ENCODE assay signal across 16 cellular contexts in the genomic region with DNA sequence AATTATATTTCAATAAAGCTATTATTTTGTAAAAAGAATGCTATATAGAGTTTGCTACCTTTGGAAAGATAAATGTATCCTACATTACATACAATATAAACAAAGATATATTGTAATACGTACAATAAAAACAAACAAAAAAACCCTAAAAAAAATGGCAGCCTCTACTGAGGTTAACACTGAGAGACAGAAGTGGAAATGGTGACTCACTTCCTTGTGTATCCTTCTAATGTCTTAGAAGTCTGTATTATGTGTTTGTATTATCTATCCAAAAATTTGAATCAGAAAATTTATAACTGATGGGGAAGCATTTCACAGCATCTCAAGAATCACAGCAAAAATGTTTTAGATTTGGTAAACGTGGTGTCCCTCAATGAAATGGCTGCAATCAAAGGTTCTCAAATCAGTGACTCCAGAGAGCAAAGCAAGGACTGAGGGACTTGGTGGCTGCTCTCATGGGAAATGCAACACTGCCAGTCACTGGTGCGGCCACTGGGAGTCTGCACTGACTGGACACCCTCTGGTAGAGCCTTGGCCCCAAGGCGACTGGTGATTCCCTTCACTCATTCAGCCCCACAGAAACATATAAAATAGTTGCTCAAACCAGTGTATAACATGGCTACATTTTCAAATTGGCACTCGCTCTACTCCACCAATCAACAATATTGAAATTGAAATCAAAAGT. TPM values are rescaled to one million over a fixed set of nuclear protein-coding genes. Genes with fewer than 3 reads are reported as not detected.
DNase-seq lines count a peak whose midpoint lies in the region; FAIRE-seq and TF ChIP-seq lines count a peak whose summit lies in the region.
"Had no signal": no experiment of that assay in that cellular context is flagged by ENCODE, and none has a peak within 500 bp of the region (broad histone marks: within the 10 kb centered on the region; RNA-seq: fewer than 3 reads in every experiment).

No MANE protein-coding gene starts in this region.

- dilution Hi-C loops in keratinocyte (cut with MboI; ENCODE audit: extremely low pct_ligation_motif_present, low sequenced_read_pairs) = no loop called here

- DNase-seq in LHCN-M2 (ENCODE audit: low read depth) = peak; percentile 38
- no peak for DNase-seq in chondrocyte (ENCODE audit: low spot score)
- no peak for DNase-seq in keratinocyte (ENCODE audit: low read depth, low spot score)
- DNase-seq in glomerular visceral epithelial cell (ENCODE audit: extremely low spot score) = no peak
- no peak for DNase-seq in MG63
- no peak for DNase-seq in NCI-H446 treated with DMSO at 0.1 percent for 48 hours (lab: John Stamatoyannopoulos, UW)
- DNase-seq in NCI-H2227 (lab: John Stamatoyannopoulos, UW; ENCODE audit: unreplicated experiment) = no peak
- DNase-seq: activated CD4-positive, alpha-beta T cell treated with anti-CD3 and anti-CD28 coated beads, Interleukin-2, amount 50 U/mL, for 4 hours; activated gamma-delta T cell; foreskin keratinocyte; NCI-H1694; posterior cingulate gyrus; T-cell had no signal

- no peaks in the 10 kb centered on the region for H3K27me3 ChIP-seq in keratinocyte (ENCODE audit: control insufficient read depth, extremely low read depth, insufficient read depth, low read length)
- no peaks in the 10 kb centered on the region for H3K27me3 ChIP-seq in skeletal muscle tissue (ENCODE audit: control insufficient read depth in 3 of 3, insufficient read depth in 3 of 3, low read length in 3 of 3)
- no peaks in the 10 kb centered on the region for H3K27me3 ChIP-seq in MG63
- H3K27me3 ChIP-seq: foreskin keratinocyte had no signal

- H3K27me3 Mint-ChIP-seq in chondrocyte (ENCODE audit: low read depth) = no peaks in the 10 kb centered on the region
- H3K27me3 Mint-ChIP-seq: T-cell had no signal

- peaks cover 3% of the 10 kb centered on the region for H3K36me3 Mint-ChIP-seq in chondrocyte (ENCODE audit: low read depth)

- H3K36me3 ChIP-seq in keratinocyte (ENCODE audit: control insufficient read depth in 2 of 2, extremely low read depth in 1 of 2, insufficient read depth in 2 of 2, low read length in 2 of 2) = peaks cover 7 to 10% of the 10 kb centered on the region in 2 experiments
- peaks cover 0 to 5% (median 5%) of the 10 kb centered on the region in 3 donors for H3K36me3 ChIP-seq in skeletal muscle tissue (ENCODE audit: control insufficient read depth in 3 of 3, insufficient read depth in 3 of 3, low read length in 3 of 3)
- H3K36me3 ChIP-seq in MG63 = peaks cover 4% of the 10 kb centered on the region; the same call in 1 of the 2 replicates

- peaks cover 9% of the 10 kb centered on the region for H3K9me3 Mint-ChIP-seq in chondrocyte (ENCODE audit: low read depth)
- H3K9me3 Mint-ChIP-seq: T-cell had no signal

- no peaks in the 10 kb centered on the region for H3K4me1 ChIP-seq in keratinocyte (ENCODE audit: control insufficient read depth, extremely low read depth, insufficient read depth, low read length)
- H3K4me1 ChIP-seq in skeletal muscle tissue (ENCODE audit: control insufficient read depth in 3 of 3, insufficient read depth in 3 of 3, low read length in 3 of 3) = peaks cover 15 to 31% (median 24%) of the 10 kb centered on the region in 3 donors
- H3K4me1 ChIP-seq: foreskin keratinocyte had no signal

- no peaks in the 10 kb centered on the region for H4K20me1 ChIP-seq in keratinocyte (ENCODE audit: control insufficient read depth, extremely low read depth, insufficient read depth, low read length)

- H3K4me3 ChIP-seq in keratinocyte (ENCODE audit: control insufficient read depth in 2 of 3, extremely low read depth in 1 of 3, insufficient read depth in 2 of 3, low read depth in 1 of 3, low read length in 3 of 3) (no peak overlapping the region), skeletal muscle tissue (ENCODE audit: low read length in 3 of 3) (peak overlapping the region in 2 of 3 donors; percentile 24 to 25), MG63 (no peak overlapping the region)

- H3K9ac ChIP-seq in keratinocyte (ENCODE audit: control insufficient read depth, extremely low read depth, insufficient read depth, low read length) = no peak overlapping the region
- peak overlapping the region in 1 of 3 donors; percentile 28 for H3K9ac ChIP-seq in skeletal muscle tissue (ENCODE audit: low read depth in 1 of 3, low read length in 3 of 3)

- H3K4me1 Mint-ChIP-seq in chondrocyte (ENCODE audit: low read depth) = peaks cover 44% of the 10 kb centered on the region
- H3K4me1 Mint-ChIP-seq: CD14-positive monocyte, T-cell had no signal

- H3K4me3 Mint-ChIP-seq in chondrocyte (ENCODE audit: unreplicated experiment) = no peak overlapping the region
- H3K4me3 Mint-ChIP-seq: CD14-positive monocyte, T-cell had no signal

- TF ChIP-seq CTCF in chondrocyte (IDR thresholded peaks at IDR 0.05) (no peak), keratinocyte (optimal IDR thresholded peaks at IDR 0.05 in 1 of 3, IDR thresholded peaks at IDR 0.05 in 1 of 3, conservative IDR thresholded peaks at IDR 0.05 in 1 of 3; ENCODE audit: extremely low read depth in 1 of 3, insufficient read depth in 2 of 3, low read length in 3 of 3) (no peak)

- no peaks in the 10 kb centered on the region for H3K9me1 ChIP-seq in keratinocyte (ENCODE audit: control insufficient read depth, extremely low read depth, insufficient read depth, low read length)

- FAIRE-seq in keratinocyte (lab: Jason Lieb, UNC) = peak; percentile 39

- peak overlapping the region; percentile 89 for H3K27ac Mint-ChIP-seq in chondrocyte (ENCODE audit: unreplicated experiment)
- H3K27ac Mint-ChIP-seq: CD14-positive monocyte, T-cell had no signal

- H2AFZ ChIP-seq in keratinocyte (ENCODE audit: control insufficient read depth, low read length) = no peak overlapping the region

- H3K79me2 ChIP-seq in keratinocyte (ENCODE audit: control insufficient read depth, insufficient read depth, low read length) = no peaks in the 10 kb centered on the region

- no peaks in the 10 kb centered on the region for H3K9me3 ChIP-seq in keratinocyte (ENCODE audit: control insufficient read depth, low read depth, low read length)
- no peaks in the 10 kb centered on the region for H3K9me3 ChIP-seq in skeletal muscle tissue (ENCODE audit: control insufficient read depth in 3 of 3, low read length in 3 of 3)
- H3K9me3 ChIP-seq in MG63 = no peaks in the 10 kb centered on the region

- no peak overlapping the region for H3K4me2 ChIP-seq in keratinocyte (ENCODE audit: control insufficient read depth, extremely low read depth, insufficient read depth, low read depth, low read length)

- no peak overlapping the region for H3K27ac ChIP-seq in keratinocyte (ENCODE audit: control insufficient read depth, insufficient read depth, low read length)
- H3K27ac ChIP-seq in skeletal muscle tissue (ENCODE audit: low read depth, low read length) = peak overlapping the region; percentile 69
- H3K27ac ChIP-seq: foreskin keratinocyte had no signal

RNA-seq across cellular contexts. Expression of gene PANK1, which starts 53.8 kb away (rescaled TPM):
- 6.3 and 10.4 TPM in 2 replicates for total RNA-seq in LHCN-M2 (2014; rRNA removed)
- polyA plus RNA-seq in LHCN-M2 (2012) = 3.3 TPM
- 6.3 to 13.9 TPM (median 7.6 TPM) in 3 replicates for total RNA-seq in chondrocyte
- 6.0 to 9.5 TPM (median 6.8 TPM) in 3 replicates for polyA plus RNA-seq in keratinocyte
- 8.6 TPM for polyA plus RNA-seq in keratinocyte (2011; ENCODE audit: low read depth)
- polyA plus RNA-seq in keratinocyte (2011; cell fraction: cytosol; rRNA removed) = 4.2 and 6.4 TPM in 2 replicates
- polyA plus RNA-seq in keratinocyte (2011; cell fraction: nucleus; rRNA removed) = 9.1 and 9.3 TPM in 2 replicates
- 4.0 and 6.2 TPM in 2 replicates for polyA plus RNA-seq in keratinocyte (2012; ENCODE audit: low replicate concordance)
- polyA minus RNA-seq in keratinocyte = 2.7 to 10.6 TPM (median 10.0 TPM) in 3 replicates
- 4.2 TPM for polyA minus RNA-seq in keratinocyte (2011; cell fraction: cytosol; rRNA and poly(A)+ RNA removed)
- polyA minus RNA-seq in keratinocyte (2011; cell fraction: nucleus; rRNA and poly(A)+ RNA removed) = 7.3 and 12.2 TPM in 2 replicates
- total RNA-seq in skeletal muscle tissue = 17.7 TPM
- 0.30 and 3.9 TPM in 2 replicates for total RNA-seq in MG63 (2014; rRNA removed; shearing (Covaris generic); ENCODE audit: low replicate concordance)

RNA-seq across cellular contexts. Expression of gene SLC16A12, which starts 55.9 kb away (rescaled TPM):
- total RNA-seq in LHCN-M2 (2014; rRNA removed) = 0.45 and 0.52 TPM in 2 replicates
- 0.23 TPM for polyA plus RNA-seq in LHCN-M2 (2012)
- total RNA-seq in chondrocyte = 2.6 to 5.2 TPM (median 2.8 TPM) in 3 replicates
- 0.09 to 0.10 TPM (median 0.10 TPM) in 3 replicates for polyA plus RNA-seq in keratinocyte
- polyA plus RNA-seq in keratinocyte (2011; ENCODE audit: low read depth) = not detected
- polyA plus RNA-seq in keratinocyte (2011; cell fraction: cytosol; rRNA removed) = 0.03 and 0.05 TPM in 2 replicates
- 0.10 and 0.17 TPM in 2 replicates for polyA plus RNA-seq in keratinocyte (2011; cell fraction: nucleus; rRNA removed)
- polyA plus RNA-seq in keratinocyte (2012; ENCODE audit: low replicate concordance) = 0.02 TPM in 1 of 2 replicates, not detected in the other
- polyA minus RNA-seq in keratinocyte = 0.16 to 0.26 TPM in 2 of 3 replicates, not detected in the other
- polyA minus RNA-seq in keratinocyte (2011; cell fraction: cytosol; rRNA and poly(A)+ RNA removed) = not detected
- polyA minus RNA-seq in keratinocyte (2011; cell fraction: nucleus; rRNA and poly(A)+ RNA removed) = 0.23 TPM in 1 of 2 replicates, not detected in the other
- total RNA-seq in skeletal muscle tissue = 1.6 TPM
- total RNA-seq in MG63 (2014; rRNA removed; shearing (Covaris generic); ENCODE audit: low replicate concordance) = not detected in 2 replicates
- total RNA-seq: lung microvascular endothelial cell, T-cell had no signal

Comparison
In these comparisons a context has a peak if more than half of its experiments do, and no peak if none do; other contexts are left out.
1. H3K4me3 ChIP-seq: peak in skeletal muscle tissue (2 of 3); none in keratinocyte (0 of 3) and MG63 (single experiment).